Comparison of ENCODE assay signal across 12 cellular contexts in genomic region chrX:103550415-103551051, GRCh38. TPM values are rescaled to one million over a fixed set of nuclear protein-coding genes. Genes with fewer than 3 reads are reported as not detected.
"Had no signal": no experiment of that assay in that cellular context is flagged by ENCODE, and none has a peak within 500 bp of the region (broad histone marks: within the 10 kb centered on the region; RNA-seq: fewer than 3 reads in every experiment).

No MANE protein-coding gene starts in this region.

- H3K4me1 ChIP-seq: body of pancreas, left lung, testis, upper lobe of left lung had no signal

- H3K9me3 ChIP-seq: body of pancreas, left lung, testis, upper lobe of left lung had no signal

- ATAC-seq: activated CD4-positive, alpha-beta T cell treated with anti-CD3 and anti-CD28 coated beads for 36 hours; body of pancreas; left lung; natural killer cell had no signal

- H3K27ac ChIP-seq: body of pancreas, left lung, testis, upper lobe of left lung had no signal

- H3K27me3 ChIP-seq: body of pancreas, testis, upper lobe of left lung had no signal

- DNase-seq: activated CD4-positive, alpha-beta memory T cell treated with anti-CD3 and anti-CD28 coated beads for 36 hours; activated CD4-positive, alpha-beta T cell treated with anti-CD3 and anti-CD28 coated beads for 36 hours; activated naive CD4-positive, alpha-beta T cell treated with anti-CD3 and anti-CD28 coated beads, Interleukin-2, amount 10 ng/mL, durations not matched to agents 7 days and 5 days; activated T-cell treated with anti-CD3 and anti-CD28 coated beads, Interleukin-2, amount 50 U/mL, for 24 hours; amniotic stem cell; body of pancreas; effector memory CD4-positive, alpha-beta T cell; islet precursor cell; left lung; natural killer cell; testis; upper lobe of left lung had no signal

- H3K4me3 ChIP-seq: body of pancreas, left lung, testis, upper lobe of left lung had no signal

- H3K36me3 ChIP-seq: left lung, upper lobe of left lung had no signal

RNA-seq across cellular contexts. Expression of gene RAB40A, which starts 31.2 kb away (rescaled TPM):
- total RNA-seq: natural killer cell had no signal
